In the genomic region with DNA sequence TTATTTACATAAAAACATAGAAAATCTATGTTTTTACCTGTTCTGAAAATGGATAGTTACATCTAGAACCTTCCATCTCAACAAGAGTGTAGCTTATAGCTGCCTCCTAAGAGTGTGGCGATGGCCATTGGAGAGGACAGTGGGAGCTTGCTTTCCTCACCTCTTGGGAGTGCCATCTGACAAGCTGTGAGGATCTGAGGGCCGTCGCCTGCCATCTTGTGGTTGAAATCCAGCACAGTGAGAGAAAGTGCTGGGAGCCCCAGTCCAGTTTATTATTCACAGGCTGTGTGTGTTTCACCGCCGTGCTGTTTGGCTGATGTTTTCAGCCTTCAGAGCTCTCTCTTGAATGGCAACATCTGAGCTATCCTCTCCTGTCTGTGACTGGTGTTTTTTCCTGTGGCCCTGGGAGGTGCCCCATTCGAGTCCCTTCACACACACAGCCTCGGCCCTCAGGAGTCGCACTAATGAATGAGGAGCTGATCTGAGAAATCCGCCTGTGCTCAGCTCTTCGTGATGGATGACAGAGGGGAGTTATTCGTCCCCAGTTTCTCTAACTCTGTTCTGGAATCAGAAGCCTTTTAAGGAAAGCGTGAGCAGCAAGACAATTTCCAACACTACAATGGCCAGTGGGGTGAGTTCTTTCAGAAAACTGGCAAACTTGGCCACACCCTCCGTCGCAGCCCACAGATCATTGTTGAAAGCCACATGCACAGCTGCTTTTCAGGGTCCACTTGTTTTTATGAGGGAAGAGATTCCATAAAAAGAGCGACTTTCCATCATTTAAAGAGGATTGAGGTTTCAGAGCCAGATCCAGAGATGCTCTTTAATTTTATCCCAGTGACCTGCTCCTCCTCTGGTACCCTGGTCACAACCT, we compare ENCODE assay signal across 8 cellular contexts.
DNase-seq lines count a peak whose midpoint lies in the region; ATAC-seq and TF ChIP-seq lines count a peak whose summit lies in the region.

No MANE protein-coding gene starts in this region.

- CTCF ChIA-PET in activated naive CD4-positive, alpha-beta T cell treated with anti-CD3 and anti-CD28 coated beads, Interleukin-2, amount 10 ng/mL, durations not matched to agents 7 days and 5 days (lab: Charles Lee): interaction anchor here (1.3 kb wide), 2 partner anchors 13 to 227 kb away, joined by 3 to 6 read pairs; no protein-coding TSS in a partner anchor
- CTCF ChIA-PET in CD8-positive, alpha-beta memory T cell (lab: Charles Lee): no interaction called here

- no peak overlapping the region for H3K27ac ChIP-seq in CD8-positive, alpha-beta memory T cell (ENCODE audit: low read depth, low read length)

- H3K4me1 Mint-ChIP-seq in activated naive CD4-positive, alpha-beta T cell treated with anti-CD3 and anti-CD28 coated beads, Interleukin-2, amount 10 ng/mL, durations not matched to agents 7 days and 5 days: no peaks in the 10 kb centered on the region
- no peaks in the 10 kb centered on the region for H3K4me1 Mint-ChIP-seq in CD8-positive, alpha-beta memory T cell

- no peak overlapping the region for H3K4me3 ChIP-seq in HFF-Myc (replicated peaks; ENCODE audit: low read depth, low read length)
- no peak overlapping the region for H3K4me3 ChIP-seq in CD8-positive, alpha-beta memory T cell (ENCODE audit: low read length)

- peak; percentile 77 for DNase-seq in EH (ENCODE audit: low read depth)
- peak; percentile 35 for DNase-seq in HFF-Myc (ENCODE audit: extremely low read depth, low read depth)
- DNase-seq in NCI-H2227 treated with DMSO at 0.1 percent for 48 hours (lab: John Stamatoyannopoulos, UW): peak; percentile 75
- DNase-seq in activated naive CD4-positive, alpha-beta T cell treated with anti-CD3 and anti-CD28 coated beads, Interleukin-2, amount 10 ng/mL, durations not matched to agents 7 days and 5 days: peak; percentile 26
- peak; percentile 72 to 95 (median 87) for DNase-seq in head of caudate nucleus
- peak; percentile 69 to 98 (median 84) for DNase-seq in posterior cingulate gyrus
- DNase-seq in CD8-positive, alpha-beta memory T cell: no peak

- no peak overlapping the region for H3K27ac Mint-ChIP-seq in activated naive CD4-positive, alpha-beta T cell treated with anti-CD3 and anti-CD28 coated beads, Interleukin-2, amount 10 ng/mL, durations not matched to agents 7 days and 5 days
- H3K27ac Mint-ChIP-seq in CD8-positive, alpha-beta memory T cell: no peak overlapping the region

- H3K4me1 ChIP-seq in CD8-positive, alpha-beta memory T cell (ENCODE audit: insufficient read depth, low read length): no peaks in the 10 kb centered on the region

- H3K9me3 ChIP-seq in CD8-positive, alpha-beta memory T cell (ENCODE audit: low read length): no peaks in the 10 kb centered on the region

- intact Hi-C loops in head of caudate nucleus (cut with DNase I) (loop anchor here (2.0 to 5.0 kb wide), 2 partner anchors 170 to 227 kb away; a partner anchor contains a TSS), posterior cingulate gyrus (cut with DNase I) (loop anchor here (1.0 to 2.0 kb wide), 2 partner anchors 170 to 228 kb away; a partner anchor contains a TSS)

- TF ChIP-seq CTCF in HFF-Myc (IDR thresholded peaks at IDR 0.05; ENCODE audit: low read depth, low read length, missing control alignments): peak; percentile 66

- no peaks in the 10 kb centered on the region for H3K36me3 Mint-ChIP-seq in activated naive CD4-positive, alpha-beta T cell treated with anti-CD3 and anti-CD28 coated beads, Interleukin-2, amount 10 ng/mL, durations not matched to agents 7 days and 5 days
- no peaks in the 10 kb centered on the region for H3K36me3 Mint-ChIP-seq in CD8-positive, alpha-beta memory T cell

- no peaks in the 10 kb centered on the region for H3K27me3 ChIP-seq in CD8-positive, alpha-beta memory T cell (ENCODE audit: insufficient read depth, low read length, poor library complexity, severe bottlenecking)

- H3K9me3 Mint-ChIP-seq in activated naive CD4-positive, alpha-beta T cell treated with anti-CD3 and anti-CD28 coated beads, Interleukin-2, amount 10 ng/mL, durations not matched to agents 7 days and 5 days: no peaks in the 10 kb centered on the region
- H3K9me3 Mint-ChIP-seq in CD8-positive, alpha-beta memory T cell: peaks cover 0 to 2% (median 0%) of the 10 kb centered on the region in 5 donors

- no peak overlapping the region for H3K4me3 Mint-ChIP-seq in activated naive CD4-positive, alpha-beta T cell treated with anti-CD3 and anti-CD28 coated beads, Interleukin-2, amount 10 ng/mL, durations not matched to agents 7 days and 5 days
- no peak overlapping the region for H3K4me3 Mint-ChIP-seq in CD8-positive, alpha-beta memory T cell

- no peaks in the 10 kb centered on the region for H3K27me3 Mint-ChIP-seq in activated naive CD4-positive, alpha-beta T cell treated with anti-CD3 and anti-CD28 coated beads, Interleukin-2, amount 10 ng/mL, durations not matched to agents 7 days and 5 days
- peaks cover 3% of the 10 kb centered on the region in 2 donors for H3K27me3 Mint-ChIP-seq in CD8-positive, alpha-beta memory T cell

- POLR2A ChIA-PET in CD8-positive, alpha-beta memory T cell (lab: Charles Lee): no interaction called here

- H3K36me3 ChIP-seq in CD8-positive, alpha-beta memory T cell (ENCODE audit: insufficient read depth, low read length): no peaks in the 10 kb centered on the region

- no peak for ATAC-seq in GM21515 (IDR thresholded peaks at IDR 0.05; ENCODE audit: unreplicated experiment)

Comparison
In these comparisons a context has a peak if more than half of its experiments do, and no peak if none do; other contexts are left out.
1. DNase-seq: peak in EH (single experiment), HFF-Myc (single experiment), NCI-H2227 treated with DMSO at 0.1 percent for 48 hours (single experiment), activated naive CD4-positive, alpha-beta T cell treated with anti-CD3 and anti-CD28 coated beads, Interleukin-2, amount 10 ng/mL, durations not matched to agents 7 days and 5 days (single experiment), head of caudate nucleus (42 of 42) and posterior cingulate gyrus (10 of 10); none in CD8-positive, alpha-beta memory T cell (0 of 5).